1 cellular context compared by ENCODE assay signal in the genomic region with DNA sequence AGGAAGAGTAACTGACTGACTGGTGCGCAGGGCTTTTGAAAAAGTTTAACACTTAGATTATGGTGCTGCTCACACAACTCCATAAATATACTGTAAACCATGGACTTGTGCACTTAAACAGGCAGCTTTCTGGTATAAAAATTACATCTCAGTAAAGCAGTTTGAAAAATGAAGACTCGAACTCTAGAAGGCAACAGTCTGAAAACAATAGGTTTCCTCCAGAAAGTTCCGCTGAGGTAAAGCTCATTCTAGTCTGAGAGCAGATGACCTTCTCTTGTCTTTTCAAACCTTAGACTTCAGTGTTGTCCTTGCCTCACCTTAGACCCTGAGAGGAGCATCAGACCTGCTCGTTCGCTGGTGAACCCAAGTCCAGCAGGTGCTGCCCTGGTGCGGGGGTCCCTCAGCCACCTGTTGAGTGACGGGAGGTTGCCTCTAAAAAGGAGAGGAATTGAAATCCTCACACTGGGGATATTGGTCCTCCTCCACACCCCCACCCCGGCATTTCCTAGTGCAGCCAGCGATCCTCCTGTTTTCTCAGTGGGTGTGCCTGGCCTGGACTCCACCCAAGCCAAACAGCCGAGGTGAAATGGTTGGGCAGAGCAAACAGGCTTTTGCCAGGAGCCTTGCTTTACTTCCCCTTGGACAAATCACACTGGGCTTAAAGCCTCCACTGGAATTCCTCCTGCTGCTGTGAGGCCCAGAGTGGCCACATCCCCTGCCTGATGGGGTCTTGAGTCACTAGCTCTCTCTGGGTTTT.
A peak's percentile ranks its signal among the peaks of the same experiment; 100 is the strongest.
TF ChIP-seq lines count a peak whose summit lies in the region.

No MANE protein-coding gene starts in this region.

TF ChIP-seq in HepG2, 621 proteins besides CTCF, POLR2A, EP300 and RAD21 (continued from another document and continues in another):
- TF ChIP-seq ZNF770 (CRISPR knock-in tag; IDR thresholded peaks at IDR 0.05) (peak; percentile 68; the same call in 1 of the 2 replicates), ZNF749 (CRISPR knock-in tag; IDR thresholded peaks at IDR 0.05; ENCODE audit: borderline replicate concordance) (no peak), ZNF251 (CRISPR knock-in tag; IDR thresholded peaks at IDR 0.05) (no peak), NCOA2 (CRISPR knock-in tag; IDR thresholded peaks at IDR 0.05) (peak; percentile 52), TBL1XR1 (IDR thresholded peaks at IDR 0.05; ENCODE audit: borderline replicate concordance, low read length, partially characterized antibody) (no peak), ZGPAT (CRISPR knock-in tag; IDR thresholded peaks at IDR 0.05) (peak; percentile 46; the same call in 1 of the 2 replicates), EHMT2 (IDR thresholded peaks at IDR 0.05; ENCODE audit: borderline replicate concordance, low read depth, low read length) (no peak), RARG (CRISPR knock-in tag; IDR thresholded peaks at IDR 0.05; ENCODE audit: low read depth) (no peak), CAMTA2 (CRISPR knock-in tag; IDR thresholded peaks at IDR 0.05; ENCODE audit: borderline replicate concordance) (no peak), MTF2 (CRISPR knock-in tag; IDR thresholded peaks at IDR 0.05; ENCODE audit: borderline replicate concordance) (no peak), ZNF143 (CRISPR knock-in tag; IDR thresholded peaks at IDR 0.05) (no peak), ZNF652 (CRISPR knock-in tag; IDR thresholded peaks at IDR 0.05; ENCODE audit: borderline replicate concordance, low read depth) (no peak), PCBP1 (IDR thresholded peaks at IDR 0.05; ENCODE audit: borderline replicate concordance, low read depth, low read length) (no peak), GTF3A (CRISPR knock-in tag; conservative IDR thresholded peaks at IDR 0.05) (0 out of 2 replicates have a peak, but pooled peaks have one; percentile 28), ARNTL (CRISPR knock-in tag; IDR thresholded peaks at IDR 0.05) (peak; percentile 57; the same call in 1 of the 2 replicates), DMAP1 (CRISPR knock-in tag; IDR thresholded peaks at IDR 0.05) (no peak; the same call in 1 of the 2 replicates), TSC22D2 (CRISPR knock-in tag; IDR thresholded peaks at IDR 0.05; ENCODE audit: borderline replicate concordance) (no peak), TCF7L2 (IDR thresholded peaks at IDR 0.05; ENCODE audit: low read depth, low read length) (no peak), KLF12 (CRISPR knock-in tag; IDR thresholded peaks at IDR 0.05; ENCODE audit: borderline replicate concordance) (no peak; the same call in 1 of the 2 replicates), NFKB2 (CRISPR knock-in tag; IDR thresholded peaks at IDR 0.05; ENCODE audit: borderline replicate concordance) (peak; percentile 24; the same call in 1 of the 2 replicates), PHF21A (CRISPR knock-in tag; IDR thresholded peaks at IDR 0.05) (no peak; the same call in 1 of the 2 replicates), THAP11 (CRISPR knock-in tag; IDR thresholded peaks at IDR 0.05) (0 out of 2 replicates have a peak, but pooled peaks have one; percentile 12), CREM (IDR thresholded peaks at IDR 0.05) (no peak; the same call in 1 of the 2 replicates), CREM (CRISPR knock-in tag; IDR thresholded peaks at IDR 0.05) (no peak), ZNF678 (CRISPR knock-in tag; IDR thresholded peaks at IDR 0.05) (no peak), PITX1 (CRISPR knock-in tag; IDR thresholded peaks at IDR 0.05) (peak; percentile 46; the same call in 1 of the 2 replicates), RXRA (CRISPR knock-in tag; IDR thresholded peaks at IDR 0.05) (peak; percentile 39; the same call in 1 of the 2 replicates), ZNF713 (CRISPR knock-in tag; IDR thresholded peaks at IDR 0.05) (no peak)
- TF ChIP-seq, protein P1, sequence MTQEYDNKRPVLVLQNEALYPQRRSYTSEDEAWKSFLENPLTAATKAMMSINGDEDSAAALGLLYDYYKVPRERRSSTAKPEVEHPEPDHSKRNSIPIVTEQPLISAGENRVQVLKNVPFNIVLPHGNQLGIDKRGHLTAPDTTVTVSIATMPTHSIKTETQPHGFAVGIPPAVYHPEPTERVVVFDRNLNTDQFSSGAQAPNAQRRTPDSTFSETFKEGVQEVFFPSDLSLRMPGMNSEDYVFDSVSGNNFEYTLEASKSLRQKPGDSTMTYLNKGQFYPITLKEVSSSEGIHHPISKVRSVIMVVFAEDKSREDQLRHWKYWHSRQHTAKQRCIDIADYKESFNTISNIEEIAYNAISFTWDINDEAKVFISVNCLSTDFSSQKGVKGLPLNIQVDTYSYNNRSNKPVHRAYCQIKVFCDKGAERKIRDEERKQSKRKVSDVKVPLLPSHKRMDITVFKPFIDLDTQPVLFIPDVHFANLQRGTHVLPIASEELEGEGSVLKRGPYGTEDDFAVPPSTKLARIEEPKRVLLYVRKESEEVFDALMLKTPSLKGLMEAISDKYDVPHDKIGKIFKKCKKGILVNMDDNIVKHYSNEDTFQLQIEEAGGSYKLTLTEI (CRISPR knock-in tag; conservative IDR thresholded peaks at IDR 0.05): no peak
- TF ChIP-seq, protein P2, sequence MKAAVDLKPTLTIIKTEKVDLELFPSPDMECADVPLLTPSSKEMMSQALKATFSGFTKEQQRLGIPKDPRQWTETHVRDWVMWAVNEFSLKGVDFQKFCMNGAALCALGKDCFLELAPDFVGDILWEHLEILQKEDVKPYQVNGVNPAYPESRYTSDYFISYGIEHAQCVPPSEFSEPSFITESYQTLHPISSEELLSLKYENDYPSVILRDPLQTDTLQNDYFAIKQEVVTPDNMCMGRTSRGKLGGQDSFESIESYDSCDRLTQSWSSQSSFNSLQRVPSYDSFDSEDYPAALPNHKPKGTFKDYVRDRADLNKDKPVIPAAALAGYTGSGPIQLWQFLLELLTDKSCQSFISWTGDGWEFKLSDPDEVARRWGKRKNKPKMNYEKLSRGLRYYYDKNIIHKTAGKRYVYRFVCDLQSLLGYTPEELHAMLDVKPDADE (CRISPR knock-in tag; IDR thresholded peaks at IDR 0.05): no peak
- TF ChIP-seq, protein P3, sequence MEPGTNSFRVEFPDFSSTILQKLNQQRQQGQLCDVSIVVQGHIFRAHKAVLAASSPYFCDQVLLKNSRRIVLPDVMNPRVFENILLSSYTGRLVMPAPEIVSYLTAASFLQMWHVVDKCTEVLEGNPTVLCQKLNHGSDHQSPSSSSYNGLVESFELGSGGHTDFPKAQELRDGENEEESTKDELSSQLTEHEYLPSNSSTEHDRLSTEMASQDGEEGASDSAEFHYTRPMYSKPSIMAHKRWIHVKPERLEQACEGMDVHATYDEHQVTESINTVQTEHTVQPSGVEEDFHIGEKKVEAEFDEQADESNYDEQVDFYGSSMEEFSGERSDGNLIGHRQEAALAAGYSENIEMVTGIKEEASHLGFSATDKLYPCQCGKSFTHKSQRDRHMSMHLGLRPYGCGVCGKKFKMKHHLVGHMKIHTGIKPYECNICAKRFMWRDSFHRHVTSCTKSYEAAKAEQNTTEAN (CRISPR knock-in tag; conservative IDR thresholded peaks at IDR 0.05): no peak
- TF ChIP-seq, protein P4, sequence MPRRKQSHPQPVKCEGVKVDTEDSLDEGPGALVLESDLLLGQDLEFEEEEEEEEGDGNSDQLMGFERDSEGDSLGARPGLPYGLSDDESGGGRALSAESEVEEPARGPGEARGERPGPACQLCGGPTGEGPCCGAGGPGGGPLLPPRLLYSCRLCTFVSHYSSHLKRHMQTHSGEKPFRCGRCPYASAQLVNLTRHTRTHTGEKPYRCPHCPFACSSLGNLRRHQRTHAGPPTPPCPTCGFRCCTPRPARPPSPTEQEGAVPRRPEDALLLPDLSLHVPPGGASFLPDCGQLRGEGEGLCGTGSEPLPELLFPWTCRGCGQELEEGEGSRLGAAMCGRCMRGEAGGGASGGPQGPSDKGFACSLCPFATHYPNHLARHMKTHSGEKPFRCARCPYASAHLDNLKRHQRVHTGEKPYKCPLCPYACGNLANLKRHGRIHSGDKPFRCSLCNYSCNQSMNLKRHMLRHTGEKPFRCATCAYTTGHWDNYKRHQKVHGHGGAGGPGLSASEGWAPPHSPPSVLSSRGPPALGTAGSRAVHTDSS (CRISPR knock-in tag; conservative IDR thresholded peaks at IDR 0.05): no peak
- TF ChIP-seq, protein P5, sequence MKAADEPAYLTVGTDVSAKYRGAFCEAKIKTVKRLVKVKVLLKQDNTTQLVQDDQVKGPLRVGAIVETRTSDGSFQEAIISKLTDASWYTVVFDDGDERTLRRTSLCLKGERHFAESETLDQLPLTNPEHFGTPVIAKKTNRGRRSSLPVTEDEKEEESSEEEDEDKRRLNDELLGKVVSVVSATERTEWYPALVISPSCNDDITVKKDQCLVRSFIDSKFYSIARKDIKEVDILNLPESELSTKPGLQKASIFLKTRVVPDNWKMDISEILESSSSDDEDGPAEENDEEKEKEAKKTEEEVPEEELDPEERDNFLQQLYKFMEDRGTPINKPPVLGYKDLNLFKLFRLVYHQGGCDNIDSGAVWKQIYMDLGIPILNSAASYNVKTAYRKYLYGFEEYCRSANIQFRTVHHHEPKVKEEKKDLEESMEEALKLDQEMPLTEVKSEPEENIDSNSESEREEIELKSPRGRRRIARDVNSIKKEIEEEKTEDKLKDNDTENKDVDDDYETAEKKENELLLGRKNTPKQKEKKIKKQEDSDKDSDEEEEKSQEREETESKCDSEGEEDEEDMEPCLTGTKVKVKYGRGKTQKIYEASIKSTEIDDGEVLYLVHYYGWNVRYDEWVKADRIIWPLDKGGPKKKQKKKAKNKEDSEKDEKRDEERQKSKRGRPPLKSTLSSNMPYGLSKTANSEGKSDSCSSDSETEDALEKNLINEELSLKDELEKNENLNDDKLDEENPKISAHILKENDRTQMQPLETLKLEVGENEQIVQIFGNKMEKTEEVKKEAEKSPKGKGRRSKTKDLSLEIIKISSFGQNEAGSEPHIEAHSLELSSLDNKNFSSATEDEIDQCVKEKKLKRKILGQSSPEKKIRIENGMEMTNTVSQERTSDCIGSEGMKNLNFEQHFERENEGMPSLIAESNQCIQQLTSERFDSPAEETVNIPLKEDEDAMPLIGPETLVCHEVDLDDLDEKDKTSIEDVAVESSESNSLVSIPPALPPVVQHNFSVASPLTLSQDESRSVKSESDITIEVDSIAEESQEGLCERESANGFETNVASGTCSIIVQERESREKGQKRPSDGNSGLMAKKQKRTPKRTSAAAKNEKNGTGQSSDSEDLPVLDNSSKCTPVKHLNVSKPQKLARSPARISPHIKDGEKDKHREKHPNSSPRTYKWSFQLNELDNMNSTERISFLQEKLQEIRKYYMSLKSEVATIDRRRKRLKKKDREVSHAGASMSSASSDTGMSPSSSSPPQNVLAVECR (CRISPR knock-in tag; IDR thresholded peaks at IDR 0.05; ENCODE audit: borderline replicate concordance): no peak; the same call in 1 of the 2 replicates
- TF ChIP-seq, protein P6, sequence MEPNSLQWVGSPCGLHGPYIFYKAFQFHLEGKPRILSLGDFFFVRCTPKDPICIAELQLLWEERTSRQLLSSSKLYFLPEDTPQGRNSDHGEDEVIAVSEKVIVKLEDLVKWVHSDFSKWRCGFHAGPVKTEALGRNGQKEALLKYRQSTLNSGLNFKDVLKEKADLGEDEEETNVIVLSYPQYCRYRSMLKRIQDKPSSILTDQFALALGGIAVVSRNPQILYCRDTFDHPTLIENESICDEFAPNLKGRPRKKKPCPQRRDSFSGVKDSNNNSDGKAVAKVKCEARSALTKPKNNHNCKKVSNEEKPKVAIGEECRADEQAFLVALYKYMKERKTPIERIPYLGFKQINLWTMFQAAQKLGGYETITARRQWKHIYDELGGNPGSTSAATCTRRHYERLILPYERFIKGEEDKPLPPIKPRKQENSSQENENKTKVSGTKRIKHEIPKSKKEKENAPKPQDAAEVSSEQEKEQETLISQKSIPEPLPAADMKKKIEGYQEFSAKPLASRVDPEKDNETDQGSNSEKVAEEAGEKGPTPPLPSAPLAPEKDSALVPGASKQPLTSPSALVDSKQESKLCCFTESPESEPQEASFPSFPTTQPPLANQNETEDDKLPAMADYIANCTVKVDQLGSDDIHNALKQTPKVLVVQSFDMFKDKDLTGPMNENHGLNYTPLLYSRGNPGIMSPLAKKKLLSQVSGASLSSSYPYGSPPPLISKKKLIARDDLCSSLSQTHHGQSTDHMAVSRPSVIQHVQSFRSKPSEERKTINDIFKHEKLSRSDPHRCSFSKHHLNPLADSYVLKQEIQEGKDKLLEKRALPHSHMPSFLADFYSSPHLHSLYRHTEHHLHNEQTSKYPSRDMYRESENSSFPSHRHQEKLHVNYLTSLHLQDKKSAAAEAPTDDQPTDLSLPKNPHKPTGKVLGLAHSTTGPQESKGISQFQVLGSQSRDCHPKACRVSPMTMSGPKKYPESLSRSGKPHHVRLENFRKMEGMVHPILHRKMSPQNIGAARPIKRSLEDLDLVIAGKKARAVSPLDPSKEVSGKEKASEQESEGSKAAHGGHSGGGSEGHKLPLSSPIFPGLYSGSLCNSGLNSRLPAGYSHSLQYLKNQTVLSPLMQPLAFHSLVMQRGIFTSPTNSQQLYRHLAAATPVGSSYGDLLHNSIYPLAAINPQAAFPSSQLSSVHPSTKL (CRISPR knock-in tag; IDR thresholded peaks at IDR 0.05): peak; percentile 87
- TF ChIP-seq, protein P7, sequence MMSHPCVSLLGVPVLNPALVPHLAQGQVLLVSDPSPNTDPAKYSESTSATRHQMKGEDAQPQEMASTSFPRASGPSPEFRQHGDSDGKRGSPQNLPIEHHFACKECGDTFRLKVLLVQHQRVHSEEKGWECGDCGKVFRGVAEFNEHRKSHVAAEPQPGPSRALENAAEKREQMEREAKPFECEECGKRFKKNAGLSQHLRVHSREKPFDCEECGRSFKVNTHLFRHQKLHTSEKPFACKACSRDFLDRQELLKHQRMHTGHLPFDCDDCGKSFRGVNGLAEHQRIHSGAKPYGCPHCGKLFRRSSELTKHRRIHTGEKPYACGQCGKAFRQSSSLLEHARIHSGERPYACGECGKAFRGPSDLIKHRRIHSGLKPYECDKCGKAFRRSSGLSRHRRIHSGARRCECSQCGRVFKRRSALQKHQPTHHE (CRISPR knock-in tag; IDR thresholded peaks at IDR 0.05; ENCODE audit: borderline replicate concordance): no peak
